In genomic region chr12:31117203-31118011, GRCh38 we compare ENCODE assay signal across 8 cellular contexts. TPM values are rescaled to one million over a fixed set of nuclear protein-coding genes. Genes with fewer than 3 reads are reported as not detected.
DNase-seq lines count a peak whose midpoint lies in the region; ATAC-seq and TF ChIP-seq lines count a peak whose summit lies in the region.

No MANE protein-coding gene starts in this region.

- H3K27ac Mint-ChIP-seq in GM23338, result no peak overlapping the region
- H3K27ac Mint-ChIP-seq in endodermal cell, result no peak overlapping the region
- H3K27ac Mint-ChIP-seq in stimulated activated memory B cell treated with anti-CD40 and anti-IgM and Interleukin-4, amounts not matched to agents 10 μg/mL and 1 μg/mL and 100 μg/mL, for 72 hours, result peak overlapping the region; percentile 69

- peak overlapping the region; percentile 81 for H3K4me2 ChIP-seq in GM23338

- ATAC-seq in GM23338, result peak; percentile 57
- peak; percentile 62 for ATAC-seq in stimulated activated memory B cell treated with anti-CD40 and anti-IgM and Interleukin-4, amounts not matched to agents 10 μg/mL and 1 μg/mL and 100 μg/mL, for 72 hours

- H3K9me3 ChIP-seq in endodermal cell (ENCODE audit: control insufficient read depth, low read length) (no peaks in the 10 kb centered on the region), mucosa of stomach (ENCODE audit: control insufficient read depth, low read length) (no peaks in the 10 kb centered on the region)

- H3K9me3 Mint-ChIP-seq in GM23338 (no peaks in the 10 kb centered on the region), endodermal cell (no peaks in the 10 kb centered on the region)
- no peaks in the 10 kb centered on the region for H3K9me3 Mint-ChIP-seq in stimulated activated memory B cell treated with anti-CD40 and anti-IgM and Interleukin-4, amounts not matched to agents 10 μg/mL and 1 μg/mL and 100 μg/mL, for 72 hours

- H3K27me3 Mint-ChIP-seq in GM23338 (ENCODE audit: insufficient read depth, low read depth, poor library complexity) (peaks cover 33% of the 10 kb centered on the region), endodermal cell (ENCODE audit: insufficient read depth) (peaks cover 57% of the 10 kb centered on the region)
- peaks cover 12% of the 10 kb centered on the region for H3K27me3 Mint-ChIP-seq in stimulated activated memory B cell treated with anti-CD40 and anti-IgM and Interleukin-4, amounts not matched to agents 10 μg/mL and 1 μg/mL and 100 μg/mL, for 72 hours

- peak overlapping the region; percentile 86 for H2AFZ ChIP-seq in GM23338

- peaks cover 6% of the 10 kb centered on the region; the same call in 2 of the 3 replicates for H3K4me1 Mint-ChIP-seq in GM23338
- H3K4me1 Mint-ChIP-seq in endodermal cell, result peaks cover 17% of the 10 kb centered on the region
- peaks cover 17% of the 10 kb centered on the region for H3K4me1 Mint-ChIP-seq in stimulated activated memory B cell treated with anti-CD40 and anti-IgM and Interleukin-4, amounts not matched to agents 10 μg/mL and 1 μg/mL and 100 μg/mL, for 72 hours

- H3K9me2 ChIP-seq in GM23338 (ENCODE audit: insufficient read depth), result no peaks in the 10 kb centered on the region

- H3K27ac ChIP-seq in GM23338 (ENCODE audit: low read depth) (no peak overlapping the region), endodermal cell (ENCODE audit: low read depth, low read length) (no peak overlapping the region)

- no peaks in the 10 kb centered on the region for H4K20me1 ChIP-seq in GM23338 (replicated peaks; ENCODE audit: insufficient read depth)

- H3K36me3 ChIP-seq in GM23338 (ENCODE audit: insufficient read depth) (no peaks in the 10 kb centered on the region), endodermal cell (ENCODE audit: control insufficient read depth, insufficient read depth, low read length) (no peaks in the 10 kb centered on the region), mucosa of stomach (ENCODE audit: control insufficient read depth, insufficient read depth, low read length) (no peaks in the 10 kb centered on the region)

- peak; percentile 52 to 64 for TF ChIP-seq CTCF in GM23338 (conservative IDR thresholded peaks at IDR 0.05; ENCODE audit: low read depth in 2 of 2)
- peak; percentile 100 for TF ChIP-seq CTCF in endodermal cell (conservative IDR thresholded peaks at IDR 0.05)

- H3K79me2 ChIP-seq in GM23338 (replicated peaks; ENCODE audit: insufficient read depth), result no peaks in the 10 kb centered on the region

- DNase-seq in EH (ENCODE audit: low read depth) (peak; percentile 29), GM23338 (ENCODE audit: low spot score) (peak; percentile 69), NCI-H1694 treated with DMSO at 0.1 percent for 48 hours (lab: John Stamatoyannopoulos, UW) (peak; percentile 84), endodermal cell (peak; percentile 95), GOT3 (lab: John Stamatoyannopoulos, UW) (no peak)
- peak; percentile 56 to 64 for DNase-seq in activated CD4-positive, alpha-beta T cell treated with anti-CD3 and anti-CD28 coated beads, Interleukin-2, amount 50 U/mL, for 4 hours

- H3K4me3 Mint-ChIP-seq in GM23338 (peak overlapping the region; percentile 73), endodermal cell (peak overlapping the region; percentile 62)
- peak overlapping the region; percentile 76 for H3K4me3 Mint-ChIP-seq in stimulated activated memory B cell treated with anti-CD40 and anti-IgM and Interleukin-4, amounts not matched to agents 10 μg/mL and 1 μg/mL and 100 μg/mL, for 72 hours

- no peaks in the 10 kb centered on the region for H3F3A ChIP-seq in GM23338 (replicated peaks; ENCODE audit: low read depth)

- H3K4me1 ChIP-seq in GM23338 (ENCODE audit: insufficient read depth), result no peaks in the 10 kb centered on the region
- H3K4me1 ChIP-seq in endodermal cell (ENCODE audit: control insufficient read depth, insufficient read depth, low read length), result peaks cover 2% of the 10 kb centered on the region
- H3K4me1 ChIP-seq in mucosa of stomach (ENCODE audit: control insufficient read depth, insufficient read depth, low read length), result peaks cover 28% of the 10 kb centered on the region

- peak overlapping the region; percentile 21 for H3K9ac ChIP-seq in endodermal cell (ENCODE audit: extremely low read depth, low read length, poor library complexity, severe bottlenecking)
- peak overlapping the region; percentile 61 for H3K9ac ChIP-seq in mucosa of stomach (ENCODE audit: low read length)

- H3K4me3 ChIP-seq in GM23338 (peak overlapping the region; percentile 69), endodermal cell (ENCODE audit: low read length) (peak overlapping the region; percentile 81), mucosa of stomach (ENCODE audit: low read length) (no peak overlapping the region)

- no peaks in the 10 kb centered on the region; the same call in 2 of the 3 replicates for H3K36me3 Mint-ChIP-seq in GM23338 (ENCODE audit: low read depth)
- no peaks in the 10 kb centered on the region for H3K36me3 Mint-ChIP-seq in endodermal cell (ENCODE audit: low read depth)
- no peaks in the 10 kb centered on the region for H3K36me3 Mint-ChIP-seq in stimulated activated memory B cell treated with anti-CD40 and anti-IgM and Interleukin-4, amounts not matched to agents 10 μg/mL and 1 μg/mL and 100 μg/mL, for 72 hours

- H3K27me3 ChIP-seq in GM23338 (ENCODE audit: insufficient read depth), result peaks cover 44% of the 10 kb centered on the region
- H3K27me3 ChIP-seq in endodermal cell (ENCODE audit: control insufficient read depth, insufficient read depth, low read length, poor library complexity, severe bottlenecking), result peaks cover 40% of the 10 kb centered on the region
- H3K27me3 ChIP-seq in mucosa of stomach (ENCODE audit: control insufficient read depth, insufficient read depth, low read length), result peaks cover 40% of the 10 kb centered on the region

- 0 to 1% methylated on average over 3 to 45 of the region's 45 CpGs for WGBS in endodermal cell (ENCODE audit: insufficient coverage in 1 of 2, insufficient read length in 1 of 2), 2 experiments

TF ChIP-seq in GM23338, 12 proteins besides CTCF, POLR2A, EP300 and RAD21:
- no peak for TF ChIP-seq STAT1 (IDR thresholded peaks at IDR 0.05; ENCODE audit: unreplicated experiment)
- TF ChIP-seq CREB1 (CRISPR knock-in tag; IDR thresholded peaks at IDR 0.05; ENCODE audit: low read depth), result no peak
- no peak for TF ChIP-seq ETS1 (IDR thresholded peaks at IDR 0.05)

RNA-seq across cellular contexts. Expression of gene DDX11, which starts 43.7 kb away (rescaled TPM):
- 95.7 and 103 TPM in 2 replicates for total RNA-seq in GM23338 (2014; rRNA removed; shearing (Covaris generic))
- 58.4 and 66.0 TPM in 2 replicates for polyA plus RNA-seq in GM23338 (2016; fragmentation: Nextera tagmentation; extraction: Ambion mirVana)
- 100 to 1,000 TPM; 136 to 298 TPM for total RNA-seq in endodermal cell
- polyA plus RNA-seq in endodermal cell (2013, experiment 1 of 2), result 70.7 TPM
- polyA plus RNA-seq in endodermal cell (2013, experiment 2 of 2), result 52.5 TPM
